ENCODE assay signal across 8 cellular contexts in genomic region chr13:96089749-96090239, GRCh38.
A peak's percentile ranks its signal among the peaks of the same experiment; 100 is the strongest.
DNase-seq lines count a peak whose midpoint lies in the region; ATAC-seq and TF ChIP-seq lines count a peak whose summit lies in the region.

Gene HS6ST3, plus strand, starts transcription at chr13:96090107.

- H3K36me3 ChIP-seq in RWPE2 (ENCODE audit: low read depth) (no peaks in the 10 kb centered on the region), neuron (ENCODE audit: insufficient read depth, low read length) (no peaks in the 10 kb centered on the region)

- DNase-seq in NCI-H1417 (lab: John Stamatoyannopoulos, UW) (peak; percentile 47 to 83 (median 78)), NCI-H1417 treated with DMSO at 0.1 percent for 48 hours (lab: John Stamatoyannopoulos, UW) (no peak), RWPE2 (ENCODE audit: low spot score) (no peak), fibroblast of pulmonary artery (ENCODE audit: low read depth) (no peak), foreskin melanocyte (no peak)

- peak; percentile 42 for ATAC-seq in HG03039 (IDR thresholded peaks at IDR 0.05; ENCODE audit: unreplicated experiment)
- ATAC-seq in RWPE2 (ENCODE audit: low read depth): peak; percentile 38; the same call in 1 of the 3 replicates
- ATAC-seq in GM18870 (IDR thresholded peaks at IDR 0.05; ENCODE audit: unreplicated experiment): no peak

- H3K9me3 ChIP-seq in RWPE2 (ENCODE audit: severe bottlenecking): no peaks in the 10 kb centered on the region
- H3K9me3 ChIP-seq in neuron (ENCODE audit: low read length): no peaks in the 10 kb centered on the region

- H3K27me3 ChIP-seq in RWPE2 (ENCODE audit: insufficient read depth, poor library complexity, severe bottlenecking): peaks cover 74% of the 10 kb centered on the region
- H3K27me3 ChIP-seq in neuron (ENCODE audit: insufficient read depth, low read length): peaks cover 72% of the 10 kb centered on the region

- peak within 1 kb of the TSS; percentile 91 for H2AFZ ChIP-seq in neuron (ENCODE audit: low read depth, low read length)

- H3K4me3 ChIP-seq in RWPE2 (ENCODE audit: severe bottlenecking) (peak within 1 kb of the TSS; percentile 24), fibroblast of pulmonary artery (replicated peaks; ENCODE audit: low read depth, low read length) (peak within 1 kb of the TSS; percentile 42), neuron (ENCODE audit: low read length) (peak within 1 kb of the TSS; percentile 52)

- H3K4me1 ChIP-seq in RWPE2 (ENCODE audit: insufficient read depth, poor library complexity, severe bottlenecking): no peaks in the 10 kb centered on the region
- peaks cover 19% of the 10 kb centered on the region for H3K4me1 ChIP-seq in neuron (ENCODE audit: insufficient read depth, low read length)

- TF ChIP-seq CTCF in RWPE2 (IDR thresholded peaks at IDR 0.05; ENCODE audit: poor library complexity, severe bottlenecking) (no peak), fibroblast of pulmonary artery (IDR thresholded peaks at IDR 0.05; ENCODE audit: low read length, missing control alignments) (no peak)

- no peak within 1 kb of the TSS for H3K27ac ChIP-seq in RWPE2 (ENCODE audit: poor library complexity, severe bottlenecking)

Comparison
In these comparisons a context has a peak if more than half of its experiments do, and no peak if none do; other contexts are left out.
1. DNase-seq: peak in NCI-H1417 (3 of 3); none in NCI-H1417 treated with DMSO at 0.1 percent for 48 hours (single experiment), RWPE2 (single experiment), fibroblast of pulmonary artery (single experiment) and foreskin melanocyte (single experiment).
2. Peak in every context shown above with its lines, with median percentiles within 50 percentile points of each other: H3K4me3 ChIP-seq.